9 cellular contexts compared by ENCODE assay signal in genomic region chr1:117312453-117313138, GRCh38. TPM values are rescaled to one million over a fixed set of nuclear protein-coding genes. Genes with fewer than 3 reads are reported as not detected.
DNase-seq lines count a peak whose midpoint lies in the region; ATAC-seq, FAIRE-seq and TF ChIP-seq lines count a peak whose summit lies in the region.
"Had no signal": no experiment of that assay in that cellular context is flagged by ENCODE, and none has a peak within 500 bp of the region (broad histone marks: within the 10 kb centered on the region; RNA-seq: fewer than 3 reads in every experiment).

No MANE protein-coding gene starts in this region.

- FAIRE-seq in A549 (lab: Jason Lieb, UNC) (no peak), GM12892 (lab: Jason Lieb, UNC) (no peak), RCC 7860 (lab: Jason Lieb, UNC) (peak; percentile 14)

- no peaks in the 10 kb centered on the region for H3K9me3 Mint-ChIP-seq in activated T-cell treated with anti-CD3 and anti-CD28 coated beads, Interleukin-2, amount 50 U/mL, for 24 hours
- H3K9me3 Mint-ChIP-seq: central memory CD8-positive, alpha-beta T cell had no signal

- CTCF ChIA-PET in A549 (lab: Yijun Ruan, JAX), result interaction anchor here (0.8 to 1.2 kb wide), 2 partner anchors 9 to 18 kb away, joined by 3 read pairs; no protein-coding TSS in a partner anchor

- peak; percentile 21 to 38; a peak in 2 of 5 replicates for TF ChIP-seq RAD21 in A549 (conservative IDR thresholded peaks at IDR 0.05 in 1 of 2, IDR thresholded peaks at IDR 0.05 in 1 of 2)

- POLR2A ChIA-PET in A549 (lab: Yijun Ruan, JAX), result no interaction called here

- H3K4me3 Mint-ChIP-seq in activated T-cell treated with anti-CD3 and anti-CD28 coated beads, Interleukin-2, amount 50 U/mL, for 24 hours, result no peak overlapping the region
- H3K4me3 Mint-ChIP-seq: central memory CD8-positive, alpha-beta T cell had no signal

- peaks cover 7% of the 10 kb centered on the region for H3K4me1 Mint-ChIP-seq in activated T-cell treated with anti-CD3 and anti-CD28 coated beads, Interleukin-2, amount 50 U/mL, for 24 hours (ENCODE audit: low read depth)
- H3K4me1 Mint-ChIP-seq: central memory CD8-positive, alpha-beta T cell had no signal

- TF ChIP-seq EP300 in A549 (IDR thresholded peaks at IDR 0.05), result no peak

- H3K4me1 ChIP-seq in A549, result no peaks in the 10 kb centered on the region

- H3K27ac ChIP-seq in A549, result no peak overlapping the region

- no peak for TF ChIP-seq POLR2A in A549 (IDR thresholded peaks at IDR 0.05; ENCODE audit: low read length)
- TF ChIP-seq POLR2A in GM12892 (IDR thresholded peaks at IDR 0.05; ENCODE audit: low read depth, low read length), result no peak

- DNase-seq in A549 (ENCODE audit: low read depth in 1 of 2, low spot score in 1 of 2) (peak; percentile 28 to 42), GM12892 (ENCODE audit: insufficient read length) (peak; percentile 16), RCC 7860 (ENCODE audit: low spot score) (no peak), germinal center (ENCODE audit: low spot score) (peak; percentile 30)
- no peak for DNase-seq in activated T-cell treated with anti-CD3 and anti-CD28 coated beads, Interleukin-2, amount 50 U/mL, for 24 hours
- DNase-seq in activated CD4-positive, alpha-beta T cell treated with anti-CD3 and anti-CD28 coated beads for 48 hours, result no peak

- no peaks in the 10 kb centered on the region for H3K36me3 Mint-ChIP-seq in activated T-cell treated with anti-CD3 and anti-CD28 coated beads, Interleukin-2, amount 50 U/mL, for 24 hours (ENCODE audit: low read depth)

- no peak overlapping the region for H3K27ac Mint-ChIP-seq in activated T-cell treated with anti-CD3 and anti-CD28 coated beads, Interleukin-2, amount 50 U/mL, for 24 hours

- 0 out of 3 replicates have a peak, but pooled peaks have one; percentile 24 for TF ChIP-seq CTCF in A549 (IDR thresholded peaks at IDR 0.05)

- H3K4me2 ChIP-seq in A549, result no peak overlapping the region

- H3K9me3 ChIP-seq in A549, result no peaks in the 10 kb centered on the region

- no peak overlapping the region for H3K4me3 ChIP-seq in A549

- ATAC-seq in A549 (peak; percentile 70 to 84; a peak in 4 of 6 replicates), GM21717 (IDR thresholded peaks at IDR 0.05; ENCODE audit: unreplicated experiment) (no peak), GM21515 (IDR thresholded peaks at IDR 0.05; ENCODE audit: unreplicated experiment) (no peak)

- 8% methylated on average over 4 of the region's 4 CpGs for WGBS in A549 (ENCODE audit: missing lambda C conversion rate)

- peaks cover 12% of the 10 kb centered on the region for H3K27me3 Mint-ChIP-seq in activated T-cell treated with anti-CD3 and anti-CD28 coated beads, Interleukin-2, amount 50 U/mL, for 24 hours
- H3K27me3 Mint-ChIP-seq: central memory CD8-positive, alpha-beta T cell had no signal

TF ChIP-seq in A549, 52 proteins besides CTCF, POLR2A, EP300 and RAD21:
- TF ChIP-seq ZC3H11A (IDR thresholded peaks at IDR 0.05), result no peak
- no peak for TF ChIP-seq ZSCAN20 (CRISPR knock-in tag; IDR thresholded peaks at IDR 0.05)
- 0 out of 3 replicates have a peak, but pooled peaks have one; percentile 12 for TF ChIP-seq SMC3 (IDR thresholded peaks at IDR 0.05)
- no peak for TF ChIP-seq POLR2AphosphoS2 (conservative IDR thresholded peaks at IDR 0.05; ENCODE audit: low read length)

RNA-seq across cellular contexts. Expression of gene MAN1A2, which starts 54.7 kb away (rescaled TPM):
- 18.1 and 18.7 TPM in 2 replicates for polyA plus RNA-seq in A549 (2011; rRNA removed)
- polyA plus RNA-seq in A549 (2012; cell fraction: cytosol; rRNA removed), result 2.2 and 2.5 TPM in 2 replicates
- polyA plus RNA-seq in A549 (2012; cell fraction: nucleus; rRNA removed), result 0.88 and 2.1 TPM in 2 replicates
- polyA plus RNA-seq in A549 (2017; fragmentation: RNase III; extraction: RNeasy Plus Mini Kit Qiagen cat#74134 plus additional on column Dnase treatment), result 7.9 to 10.2 TPM (median 8.5 TPM) in 3 replicates
- polyA minus RNA-seq in A549 (2011; rRNA and poly(A)+ RNA removed), result 22.8 and 27.2 TPM in 2 replicates
- polyA plus RNA-seq in GM12892 (2012; ENCODE audit: missing spikeins), result 8.6 TPM

Comparison
In these comparisons a context has a peak if more than half of its experiments do, and no peak if none do; other contexts are left out.
1. ATAC-seq: peak in A549 (2 of 2); none in GM21717 (single experiment) and GM21515 (single experiment).
2. DNase-seq: peak in A549 (2 of 2), GM12892 (single experiment) and germinal center (single experiment); none in RCC 7860 (single experiment), activated T-cell treated with anti-CD3 and anti-CD28 coated beads, Interleukin-2, amount 50 U/mL, for 24 hours (single experiment) and activated CD4-positive, alpha-beta T cell treated with anti-CD3 and anti-CD28 coated beads for 48 hours (single experiment).